ENCODE assay signal across 31 cellular contexts in the genomic region with DNA sequence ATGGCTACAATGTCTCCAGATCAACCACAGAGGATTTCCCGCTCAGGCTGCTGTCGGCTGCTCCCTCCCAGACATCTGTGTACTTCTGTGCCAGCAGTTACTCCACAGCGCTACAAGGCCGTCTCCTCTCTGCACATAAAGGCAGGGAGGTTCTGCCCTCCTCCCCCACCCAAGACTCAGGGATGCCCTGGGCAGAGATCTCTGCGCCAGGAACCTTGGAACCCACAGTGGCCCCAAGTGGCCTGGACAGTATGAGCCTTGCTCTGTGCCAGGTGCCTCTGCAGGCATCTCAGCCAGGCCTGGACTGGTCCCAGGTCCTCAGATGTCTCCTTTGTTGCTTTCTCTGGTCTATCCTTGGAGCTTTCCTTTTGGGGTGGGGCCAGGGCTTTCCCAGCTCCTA.
DNase-seq lines count a peak whose midpoint lies in the region; ATAC-seq lines count a peak whose summit lies in the region.
"Had no signal": no experiment of that assay in that cellular context is flagged by ENCODE, and none has a peak within 500 bp of the region (broad histone marks: within the 10 kb centered on the region; RNA-seq: fewer than 3 reads in every experiment).

No MANE protein-coding gene starts in this region.

- H3K36me3 Mint-ChIP-seq in activated T-cell treated with anti-CD3 and anti-CD28 coated beads, Interleukin-2, amount 50 U/mL, for 4 hours (ENCODE audit: insufficient read depth) = no peaks in the 10 kb centered on the region
- H3K36me3 Mint-ChIP-seq: naive B cell had no signal

- no peak for DNase-seq in activated T-cell treated with anti-CD3 and anti-CD28 coated beads, Interleukin-2, amount 50 U/mL, for 4 hours
- DNase-seq in activated T-cell treated with anti-CD3 and anti-CD28 coated beads, Interleukin-2, amount 50 U/mL, for 1 hour = no peak
- DNase-seq in Kasumi-1 (lab: John Stamatoyannopoulos, UW) = peak; percentile 40 to 50
- DNase-seq in islet precursor cell = peak; percentile 43
- no peak for DNase-seq in HCEC 1CT
- no peak for DNase-seq in NCI-H2029 treated with DMSO at 0.1 percent for 48 hours (lab: John Stamatoyannopoulos, UW)
- DNase-seq: anterior cingulate cortex; Caco-2; cortex of kidney; foreskin melanocyte; left lung; naive B cell; NCI-H187; NCI-H226; NCI-H748 treated with DMSO at 0.1 percent for 48 hours; ovary; stimulated activated CD4-positive, alpha-beta T cell treated with anti-CD3 and anti-CD28 coated beads, Interleukin-4, amount 100 ng/mL, for 4 hours; stomach; T-helper 9 cell; upper lobe of left lung had no signal

- H3K9ac ChIP-seq in subcutaneous abdominal adipose tissue (ENCODE audit: low read length in 5 of 5) = no peak overlapping the region
- H3K9ac ChIP-seq: KMS-11 had no signal

- H3K9me3 ChIP-seq in subcutaneous abdominal adipose tissue (ENCODE audit: control insufficient read depth in 5 of 5, low read length in 5 of 5) = no peaks in the 10 kb centered on the region
- H3K9me3 ChIP-seq: Caco-2, esophagus muscularis mucosa, left lung, ovary, right atrium auricular region, stomach, upper lobe of left lung had no signal

- no peak for ATAC-seq in activated T-cell treated with anti-CD3 and anti-CD28 coated beads, Interleukin-2, amount 50 U/mL, for 4 hours
- ATAC-seq in GM18520 (IDR thresholded peaks at IDR 0.05; ENCODE audit: unreplicated experiment) = no peak
- ATAC-seq: left lung had no signal

- no peaks in the 10 kb centered on the region for H3K27me3 ChIP-seq in subcutaneous abdominal adipose tissue (ENCODE audit: control insufficient read depth in 5 of 5, insufficient read depth in 4 of 5, low read length in 5 of 5)
- H3K27me3 ChIP-seq: cardiac muscle cell, left lung, ovary, right atrium auricular region, upper lobe of left lung had no signal

- H3K27ac ChIP-seq in subcutaneous abdominal adipose tissue (ENCODE audit: low read depth, low read length) = peak overlapping the region; percentile 20
- H3K27ac ChIP-seq: cardiac muscle cell, esophagus muscularis mucosa, hepatocyte, KMS-11, left lung, ovary, right atrium auricular region, RWPE1, SK-N-MC, stomach, upper lobe of left lung had no signal

- no peaks in the 10 kb centered on the region for H3K36me3 ChIP-seq in subcutaneous abdominal adipose tissue (ENCODE audit: control insufficient read depth in 5 of 5, insufficient read depth in 5 of 5, low read length in 5 of 5)
- H3K36me3 ChIP-seq: cardiac muscle cell, esophagus muscularis mucosa, left lung, ovary, right atrium auricular region, stomach, upper lobe of left lung, WERI-Rb-1 had no signal

- H3K4me3 ChIP-seq in subcutaneous abdominal adipose tissue (ENCODE audit: low read depth in 1 of 5, low read length in 5 of 5) = no peak overlapping the region
- H3K4me3 ChIP-seq: cardiac muscle cell, esophagus muscularis mucosa, hepatocyte, left lung, ovary, right atrium auricular region, SK-N-MC, stomach, upper lobe of left lung had no signal

- no peaks in the 10 kb centered on the region for H3K9me3 Mint-ChIP-seq in activated T-cell treated with anti-CD3 and anti-CD28 coated beads, Interleukin-2, amount 50 U/mL, for 4 hours
- H3K9me3 Mint-ChIP-seq: naive B cell had no signal

- H3K27me3 Mint-ChIP-seq in activated T-cell treated with anti-CD3 and anti-CD28 coated beads, Interleukin-2, amount 50 U/mL, for 4 hours (ENCODE audit: low read depth) = peaks cover 3% of the 10 kb centered on the region

- H3K4me3 Mint-ChIP-seq in activated T-cell treated with anti-CD3 and anti-CD28 coated beads, Interleukin-2, amount 50 U/mL, for 4 hours = peak overlapping the region; percentile 35
- H3K4me3 Mint-ChIP-seq: B cell, naive B cell had no signal

- peaks cover 21% of the 10 kb centered on the region for H3K4me1 Mint-ChIP-seq in activated T-cell treated with anti-CD3 and anti-CD28 coated beads, Interleukin-2, amount 50 U/mL, for 4 hours (ENCODE audit: low read depth)
- H3K4me1 Mint-ChIP-seq: B cell, naive B cell had no signal

- peaks cover 1 to 25% (median 10%) of the 10 kb centered on the region in 5 donors for H3K4me1 ChIP-seq in subcutaneous abdominal adipose tissue (ENCODE audit: control insufficient read depth in 5 of 5, insufficient read depth in 5 of 5, low read length in 5 of 5)
- H3K4me1 ChIP-seq: Caco-2, esophagus muscularis mucosa, left lung, right atrium auricular region, stomach, upper lobe of left lung had no signal

Comparison
In these comparisons a context has a peak if more than half of its experiments do, and no peak if none do; other contexts are left out.
1. DNase-seq: peak in Kasumi-1 (2 of 2) and islet precursor cell (single experiment); none in activated T-cell treated with anti-CD3 and anti-CD28 coated beads, Interleukin-2, amount 50 U/mL, for 4 hours (single experiment), activated T-cell treated with anti-CD3 and anti-CD28 coated beads, Interleukin-2, amount 50 U/mL, for 1 hour (single experiment), HCEC 1CT (single experiment) and NCI-H2029 treated with DMSO at 0.1 percent for 48 hours (single experiment).